Comparison of ENCODE assay signal across 22 cellular contexts in genomic region chr12:68608191-68608590, GRCh38. TPM values are rescaled to one million over a fixed set of nuclear protein-coding genes. Genes with fewer than 3 reads are reported as not detected.
DNase-seq lines count a peak whose midpoint lies in the region; ATAC-seq and TF ChIP-seq lines count a peak whose summit lies in the region.
"Had no signal": no experiment of that assay in that cellular context is flagged by ENCODE, and none has a peak within 500 bp of the region (broad histone marks: within the 10 kb centered on the region; RNA-seq: fewer than 3 reads in every experiment).

No MANE protein-coding gene starts in this region.

- no peak for ATAC-seq in WTC11
- ATAC-seq in natural killer cell: no peak
- ATAC-seq: heart right ventricle, left ventricle myocardium superior, mucosa of descending colon, pancreas, right lobe of liver had no signal

- H4K20me1 ChIP-seq in BLaER1: peaks cover 20% of the 10 kb centered on the region

- H3K4me3 Mint-ChIP-seq in Caco-2 (ENCODE audit: unreplicated experiment) (peak overlapping the region; percentile 17), WTC11 (no peak overlapping the region), natural killer cell (peak overlapping the region; percentile 14)
- H3K4me3 Mint-ChIP-seq: dendritic cell treated with granulocyte-macrophage colony-stimulating factor and Interleukin-4, amounts not matched to agents 40 ng/mL and 50 ng/mL, for 4 days had no signal

- H3K9ac ChIP-seq in BLaER1: no peak overlapping the region

- no TSS peak for BruUV-seq in Caco-2 (replicated peaks; lab: Mats Ljungman, UMichigan)

- intact Hi-C loops in Caco-2 (cut with micrococcal nuclease; ENCODE audit: unreplicated experiment) (no loop called here), natural killer cell (cut with micrococcal nuclease) (no loop called here)

- peaks cover 56% of the 10 kb centered on the region for H3K4me1 ChIP-seq in BLaER1
- H3K4me1 ChIP-seq in Caco-2: peaks cover 31% of the 10 kb centered on the region

- H3K9me3 ChIP-seq in BLaER1: 0 out of 2 replicates have a peak, but pooled peaks cover under 1% of the 10 kb centered on the region
- no peaks in the 10 kb centered on the region for H3K9me3 ChIP-seq in Caco-2
- H3K9me3 ChIP-seq: heart right ventricle, mucosa of descending colon, pancreas, right lobe of liver had no signal

- peaks cover 5% of the 10 kb centered on the region; the same call in 1 of the 2 replicates for H3K36me3 ChIP-seq in BLaER1
- no peaks in the 10 kb centered on the region for H3K36me3 ChIP-seq in Caco-2 (ENCODE audit: control insufficient read depth, insufficient read depth, low read length)
- H3K36me3 ChIP-seq in H7 (replicated peaks; ENCODE audit: control insufficient read depth, insufficient read depth, low read length): no peaks in the 10 kb centered on the region
- H3K36me3 ChIP-seq: pancreas, right lobe of liver had no signal

- H3K27ac Mint-ChIP-seq in Caco-2 (ENCODE audit: unreplicated experiment) (peak overlapping the region; percentile 2), WTC11 (peak overlapping the region; percentile 20), natural killer cell (peak overlapping the region; percentile 37 to 95)
- H3K27ac Mint-ChIP-seq: dendritic cell treated with granulocyte-macrophage colony-stimulating factor and Interleukin-4, amounts not matched to agents 40 ng/mL and 50 ng/mL, for 4 days had no signal

- H3K9me3 Mint-ChIP-seq in Caco-2 (ENCODE audit: unreplicated experiment) (no peaks in the 10 kb centered on the region), WTC11 (no peaks in the 10 kb centered on the region), natural killer cell (no peaks in the 10 kb centered on the region)
- H3K9me3 Mint-ChIP-seq: dendritic cell treated with granulocyte-macrophage colony-stimulating factor and Interleukin-4, amounts not matched to agents 40 ng/mL and 50 ng/mL, for 4 days had no signal

- POLR2A ChIA-PET in Caco-2 (lab: Charles Lee) (no interaction called here), WTC11 (lab: Charles Lee) (no interaction called here)

- CTCF ChIA-PET in Caco-2 (lab: Charles Lee) (no interaction called here), WTC11 (lab: Charles Lee) (no interaction called here)

- H3K4me2 ChIP-seq in BLaER1: peak overlapping the region; percentile 24; the same call in 1 of the 2 replicates

- no peaks in the 10 kb centered on the region for H3K27me3 Mint-ChIP-seq in Caco-2 (ENCODE audit: insufficient read depth, unreplicated experiment)
- H3K27me3 Mint-ChIP-seq in WTC11 (ENCODE audit: low read depth): no peaks in the 10 kb centered on the region; the same call in 1 of the 2 replicates
- no peaks in the 10 kb centered on the region for H3K27me3 Mint-ChIP-seq in natural killer cell (ENCODE audit: low read depth in 2 of 2)
- H3K27me3 Mint-ChIP-seq: dendritic cell treated with granulocyte-macrophage colony-stimulating factor and Interleukin-4, amounts not matched to agents 40 ng/mL and 50 ng/mL, for 4 days had no signal

- no peak overlapping the region for H3K27ac ChIP-seq in BLaER1
- H3K27ac ChIP-seq: heart right ventricle, pancreas, right lobe of liver had no signal

- DNase-seq in Caco-2 (no peak), WTC11 (ENCODE audit: low spot score) (no peak), natural killer cell (no peak), hippocampal formation (lab: John Stamatoyannopoulos, UW) (no peak), H7 (no peak), iPS-NIHi7 (ENCODE audit: extremely low spot score) (no peak), nucleus accumbens (lab: John Stamatoyannopoulos, UW) (no peak)
- DNase-seq: activated CD4-positive, alpha-beta T cell treated with anti-CD3 and anti-CD28 coated beads for 4 hours; activated effector memory CD4-positive, alpha-beta T cell treated with anti-CD3 and anti-CD28 coated beads, Interleukin-2, amount 50 U/mL, for 16 hours; amygdala; COR-L47; DND-41; heart right ventricle; left ventricle myocardium superior; mucosa of descending colon; NCI-H1105 treated with DMSO at 0.1 percent for 48 hours; NCI-H510A treated with DMSO at 0.1 percent for 48 hours; pancreas; right lobe of liver; stimulated activated CD4-positive, alpha-beta T cell treated with anti-CD3 and anti-CD28 coated beads, Interleukin-15, amount 100 ng/mL, for 24 hours had no signal

- H3K4me3 ChIP-seq in BLaER1 (no peak overlapping the region), Caco-2 (ENCODE audit: low read depth, low read length) (no peak overlapping the region), H7 (ENCODE audit: insufficient read depth, low read depth, low read length) (no peak overlapping the region)
- H3K4me3 ChIP-seq: heart right ventricle, mucosa of descending colon, pancreas, right lobe of liver had no signal

- H3K27me3 ChIP-seq in BLaER1 (no peaks in the 10 kb centered on the region), Caco-2 (replicated peaks; ENCODE audit: control insufficient read depth, insufficient read depth, low read length) (no peaks in the 10 kb centered on the region), H7 (ENCODE audit: control insufficient read depth, insufficient read depth, low read length) (no peaks in the 10 kb centered on the region)
- H3K27me3 ChIP-seq: heart right ventricle, pancreas, right lobe of liver had no signal

- H3K36me3 Mint-ChIP-seq in Caco-2 (ENCODE audit: insufficient read depth, unreplicated experiment) (peaks cover 25% of the 10 kb centered on the region), WTC11 (no peaks in the 10 kb centered on the region), natural killer cell (peaks cover 12% of the 10 kb centered on the region)

- H3K4me1 Mint-ChIP-seq in Caco-2 (ENCODE audit: low read depth, unreplicated experiment) (peaks cover 18% of the 10 kb centered on the region), WTC11 (peaks cover 28% of the 10 kb centered on the region), natural killer cell (peaks cover 34 to 35% of the 10 kb centered on the region in 2 donors)

- no peak for TF ChIP-seq CTCF in Caco-2 (IDR thresholded peaks at IDR 0.05; ENCODE audit: insufficient read depth in 1 of 2, low read depth in 1 of 2, low read length in 1 of 2, severe bottlenecking in 1 of 2, unreplicated experiment in 1 of 2)
- no peak for TF ChIP-seq CTCF in WTC11 (IDR thresholded peaks at IDR 0.05)
- no peak for TF ChIP-seq CTCF in natural killer cell (IDR thresholded peaks at IDR 0.05)

TF ChIP-seq in WTC11, 78 proteins besides CTCF, POLR2A, EP300 and RAD21:
- TF ChIP-seq PREB (CRISPR knock-in tag; IDR thresholded peaks at IDR 0.05; ENCODE audit: borderline replicate concordance): no peak
- TF ChIP-seq RORB (CRISPR knock-in tag; IDR thresholded peaks at IDR 0.05): no peak
- no peak for TF ChIP-seq E2F4 (CRISPR knock-in tag; IDR thresholded peaks at IDR 0.05; ENCODE audit: borderline replicate concordance, low read depth)
- TF ChIP-seq CDX4 (CRISPR knock-in tag; IDR thresholded peaks at IDR 0.05; ENCODE audit: borderline replicate concordance): no peak
- no peak for TF ChIP-seq NFYB (CRISPR knock-in tag; conservative IDR thresholded peaks at IDR 0.05; ENCODE audit: low read depth)
- no peak for TF ChIP-seq ZNF396 (CRISPR knock-in tag; IDR thresholded peaks at IDR 0.05; ENCODE audit: borderline replicate concordance)
- TF ChIP-seq FOXJ3 (CRISPR knock-in tag; IDR thresholded peaks at IDR 0.05; ENCODE audit: borderline replicate concordance): no peak
TF ChIP-seq in WTC11: peak in this region for 0.

RNA-seq across cellular contexts. Expression of gene RAP1B, which starts 2.5 kb away (rescaled TPM):
- 216 and 239 TPM in 2 replicates for total RNA-seq in Caco-2 (2022)
- total RNA-seq in WTC11 (2021): 82.3 to 86.9 TPM (median 84.3 TPM) in 3 replicates
- 100 to 1,000 TPM; 517 to 664 (median 572) TPM for total RNA-seq in natural killer cell
- 89.3 and 103 TPM in 2 replicates for total RNA-seq in H7 (2014; rRNA removed; shearing (Covaris generic))

Comparison
In these comparisons a context has a peak if more than half of its experiments do, and no peak if none do; other contexts are left out.
1. H3K27ac Mint-ChIP-seq: peak in every context shown above with its lines; median percentile 66 in natural killer cell; 20 in WTC11; 2 in Caco-2.